ENCODE assay signal across 8 cellular contexts in the genomic region with DNA sequence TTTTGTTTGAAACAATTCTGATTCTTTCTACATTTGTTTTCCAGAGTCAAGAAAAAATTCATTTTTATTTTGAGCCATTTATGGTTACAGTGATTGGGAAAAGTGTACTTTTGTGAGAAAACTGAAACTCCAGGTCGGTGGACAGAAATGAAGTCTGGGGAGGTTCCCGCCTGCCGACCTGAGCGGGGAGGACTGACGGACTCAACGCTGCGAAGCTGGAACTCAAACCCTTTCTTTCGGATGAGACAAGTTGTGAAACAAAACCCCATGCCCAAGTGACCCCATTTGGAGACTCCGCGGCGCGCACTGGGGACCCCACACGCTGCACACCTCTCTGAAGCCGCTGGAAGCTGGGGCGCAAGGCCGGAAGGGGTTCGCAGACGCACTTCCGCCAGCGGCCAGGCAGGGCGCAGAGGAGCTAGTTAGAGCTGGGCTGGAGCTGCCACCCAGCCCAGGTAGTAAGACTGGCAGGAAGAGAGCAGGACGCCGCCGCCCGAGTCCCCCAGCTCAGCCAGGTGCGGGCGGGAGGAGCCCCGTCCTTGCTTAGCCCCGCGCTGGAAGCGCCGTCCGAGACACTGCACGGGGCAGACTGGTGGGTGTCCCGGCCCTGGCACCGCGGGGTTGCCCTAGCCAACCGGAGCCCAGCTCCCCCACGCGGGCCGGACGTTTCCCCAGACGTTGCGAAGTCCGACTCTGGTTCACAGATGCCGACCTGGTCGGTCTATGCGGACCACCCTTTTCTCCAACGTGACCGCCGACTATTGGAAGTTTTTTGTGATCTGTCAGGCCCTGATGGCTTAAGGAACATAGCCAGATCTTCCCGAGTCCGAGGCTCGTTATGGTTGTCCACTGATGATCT. TPM values are rescaled to one million over a fixed set of nuclear protein-coding genes. Genes with fewer than 3 reads are reported as not detected.
DNase-seq lines count a peak whose midpoint lies in the region; ATAC-seq and TF ChIP-seq lines count a peak whose summit lies in the region.

No MANE protein-coding gene starts in this region.

- H3K27me3 Mint-ChIP-seq in CD8-positive, alpha-beta T cell (ENCODE audit: low read depth): peaks cover under 1% of the 10 kb centered on the region

- peak; percentile 99 for ATAC-seq in CD8-positive, alpha-beta T cell
- ATAC-seq in GM19397 (IDR thresholded peaks at IDR 0.05; ENCODE audit: unreplicated experiment) (peak; percentile 97), HG03571 (IDR thresholded peaks at IDR 0.05; ENCODE audit: unreplicated experiment) (peak; percentile 98)

- H3K9me3 ChIP-seq in CD8-positive, alpha-beta T cell (ENCODE audit: low read length): no peaks in the 10 kb centered on the region
- H3K9me3 ChIP-seq in endocrine pancreas (ENCODE audit: control insufficient read depth, low read length): no peaks in the 10 kb centered on the region

- H3K9ac ChIP-seq in endocrine pancreas (ENCODE audit: control insufficient read depth, insufficient read depth, low read length): peak overlapping the region; percentile 88

- peaks cover 3% of the 10 kb centered on the region for H3K36me3 Mint-ChIP-seq in CD8-positive, alpha-beta T cell

- H3K9me3 Mint-ChIP-seq in CD8-positive, alpha-beta T cell: peaks cover 6% of the 10 kb centered on the region

- peaks cover 11% of the 10 kb centered on the region for H3K4me1 Mint-ChIP-seq in CD8-positive, alpha-beta T cell (ENCODE audit: low read depth)

- peak overlapping the region; percentile 90 for H3K4me3 Mint-ChIP-seq in CD8-positive, alpha-beta T cell

- H3K27me3 ChIP-seq in CD8-positive, alpha-beta T cell (ENCODE audit: insufficient read depth, low read length): no peaks in the 10 kb centered on the region
- no peaks in the 10 kb centered on the region for H3K27me3 ChIP-seq in endocrine pancreas (ENCODE audit: control insufficient read depth, insufficient read depth, low read length)

- H3K36me3 ChIP-seq in CD8-positive, alpha-beta T cell (ENCODE audit: insufficient read depth, low read length): no peaks in the 10 kb centered on the region
- no peaks in the 10 kb centered on the region for H3K36me3 ChIP-seq in endocrine pancreas (ENCODE audit: control insufficient read depth, insufficient read depth, low read length)

- CTCF ChIA-PET in CD8-positive, alpha-beta T cell (lab: Charles Lee): interaction anchor here (0.8 to 2.1 kb wide), 6 partner anchors 10 to 251 kb away, joined by 3 to 9 read pairs (median 4); partner anchors contain the start of genes ZKSCAN8 and ZSCAN16

- peak; percentile 60 for TF ChIP-seq CTCF in CD8-positive, alpha-beta T cell (IDR thresholded peaks at IDR 0.05)

- peak overlapping the region; percentile 53 for H3K27ac ChIP-seq in CD8-positive, alpha-beta T cell (ENCODE audit: low read depth, low read length)

- peak overlapping the region; percentile 89 for H3K27ac Mint-ChIP-seq in CD8-positive, alpha-beta T cell

- POLR2A ChIA-PET in CD8-positive, alpha-beta T cell (lab: Charles Lee): interaction anchor here (0.5 to 2.6 kb wide), 16 partner anchors 8 to 251 kb away, joined by 3 to 11 read pairs (median 4); partner anchors contain the start of genes ZKSCAN4, ZKSCAN8, ZSCAN16 and ZSCAN26

- peak overlapping the region; percentile 73 for H3K4me3 ChIP-seq in CD8-positive, alpha-beta T cell (ENCODE audit: low read depth, low read length)
- H3K4me3 ChIP-seq in endocrine pancreas (ENCODE audit: control insufficient read depth, insufficient read depth, low read length): peak overlapping the region; percentile 80

- DNase-seq in CD8-positive, alpha-beta T cell: peak; percentile 76 to 91 (median 84)
- DNase-seq in NCI-H82 treated with DMSO at 0.1 percent for 48 hours (lab: John Stamatoyannopoulos, UW; ENCODE audit: unreplicated experiment) (peak; percentile 40), mesenteric fat pad (ENCODE audit: low spot score) (peak; percentile 92)
- DNase-seq in activated CD8-positive, alpha-beta memory T cell treated with anti-CD3 and anti-CD28 coated beads for 4 hours (ENCODE audit: low read depth in 2 of 2): peak; percentile 60 to 71
- DNase-seq in stimulated activated CD8-positive, alpha-beta memory T cell treated with anti-CD3 and anti-CD28 coated beads, Interleukin-12 subunit alpha, Interleukin-12 subunit beta, amount 100 ng/mL, for 4 hours (ENCODE audit: low read depth): peak; percentile 72

- intact Hi-C loops in CD8-positive, alpha-beta T cell (cut with DNase I, micrococcal nuclease): loop anchor here (1.0 to 10.0 kb wide), 10 partner anchors 20 to 412 kb away; partner anchors contain the start of genes ZSCAN16 (in 2 of the 2), ZNF165 (in 1 of the 2) and ZSCAN26 (in 1 of the 2)

- H3K4me1 ChIP-seq in CD8-positive, alpha-beta T cell (ENCODE audit: insufficient read depth, low read length): peaks cover 5% of the 10 kb centered on the region
- no peaks in the 10 kb centered on the region for H3K4me1 ChIP-seq in endocrine pancreas (ENCODE audit: control insufficient read depth, insufficient read depth, low read length)

RNA-seq across cellular contexts. Expression of gene ZSCAN16, which starts 19.8 kb away (rescaled TPM):
- 1 to 10 TPM; 5.2 to 6.0 TPM for total RNA-seq in CD8-positive, alpha-beta T cell
- total RNA-seq in mesenteric fat pad: 3.4 TPM

RNA-seq across cellular contexts. Expression of gene ZNF165, which starts 24.3 kb away (rescaled TPM):
- 1 to 10 TPM; 4.9 to 5.6 TPM for total RNA-seq in CD8-positive, alpha-beta T cell
- 0.19 TPM for total RNA-seq in mesenteric fat pad

RNA-seq across cellular contexts. Expression of gene ZKSCAN8, which starts 37.1 kb away (rescaled TPM):
- 10 to 100 TPM; 22.9 to 24.3 TPM for total RNA-seq in CD8-positive, alpha-beta T cell
- 15.1 TPM for total RNA-seq in mesenteric fat pad

Comparison
In these comparisons a context has a peak if more than half of its experiments do, and no peak if none do; other contexts are left out.
1. Peak in every context shown above with its lines: DNase-seq, ATAC-seq, H3K4me3 ChIP-seq and H3K27ac ChIP-seq.
2. DNase-seq: peak in every context shown above with its lines; median percentile 92 in mesenteric fat pad; 84 in CD8-positive, alpha-beta T cell; 72 in stimulated activated CD8-positive, alpha-beta memory T cell treated with anti-CD3 and anti-CD28 coated beads, Interleukin-12 subunit alpha, Interleukin-12 subunit beta, amount 100 ng/mL, for 4 hours; 66 in activated CD8-positive, alpha-beta memory T cell treated with anti-CD3 and anti-CD28 coated beads for 4 hours; 40 in NCI-H82 treated with DMSO at 0.1 percent for 48 hours.